In genomic region chr10:3801558-3802192, GRCh38 we compare ENCODE assay signal across 10 cellular contexts.
"Had no signal": no experiment of that assay in that cellular context is flagged by ENCODE, and none has a peak within 500 bp of the region (broad histone marks: within the 10 kb centered on the region; RNA-seq: fewer than 3 reads in every experiment).

No MANE protein-coding gene starts in this region.

- FAIRE-seq: urothelium cell line had no signal

- H3K27ac ChIP-seq: brain microvascular endothelial cell had no signal

- H3K27me3 ChIP-seq: brain microvascular endothelial cell had no signal

- DNase-seq: activated effector memory CD4-positive, alpha-beta T cell treated with Interleukin-2 at 50 U/mL for 16 hours; amygdala; brain microvascular endothelial cell; endodermal cell; nephron progenitor cell; stimulated activated CD4-positive, alpha-beta T cell treated with anti-CD3 and anti-CD28 coated beads, Interleukin-15, amount 100 ng/mL, for 24 hours; stimulated activated CD4-positive, alpha-beta T cell treated with anti-CD3 and anti-CD28 coated beads, Interleukin-4, amount 100 ng/mL, for 4 hours; T-cell; T1000 had no signal

- H3K36me3 ChIP-seq: brain microvascular endothelial cell had no signal

- ATAC-seq: T-cell had no signal
